In the genomic region with DNA sequence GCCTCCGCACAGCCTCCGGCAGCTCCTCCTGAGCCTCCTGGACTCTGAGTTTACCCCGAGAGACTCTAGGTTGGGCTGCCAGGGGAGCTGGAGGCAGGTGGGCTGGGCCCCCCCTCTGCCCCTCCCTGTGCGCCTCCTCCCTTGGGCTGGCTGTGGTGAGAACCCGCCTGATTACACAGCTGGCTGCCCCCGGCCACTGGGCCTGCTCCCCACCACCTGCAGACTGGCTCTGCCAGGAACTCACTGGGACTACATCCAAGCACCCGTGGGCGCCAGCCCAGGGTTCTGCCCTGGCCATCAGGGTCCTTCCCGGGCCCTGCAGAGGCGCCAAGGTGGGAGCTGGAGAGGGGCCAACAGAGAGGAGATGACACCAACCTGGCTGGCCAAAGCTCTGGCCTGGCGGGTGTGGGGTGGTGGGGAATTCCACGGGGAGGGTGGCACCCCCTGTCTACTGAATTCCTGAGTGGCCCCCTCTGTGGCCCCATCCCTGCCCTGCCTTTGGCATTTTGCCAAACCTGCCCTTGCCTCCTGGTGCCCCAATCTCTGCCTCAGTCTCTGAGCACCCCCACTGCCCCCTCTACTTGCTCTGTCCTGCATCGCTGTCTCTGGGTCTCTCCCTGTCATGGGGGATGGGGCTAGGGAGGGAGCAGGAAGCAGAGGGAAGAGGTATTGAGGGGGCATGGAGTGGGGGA, we compare ENCODE assay signal across 1 cellular context.
TF ChIP-seq lines count a peak whose summit lies in the region.

No MANE protein-coding gene starts in this region.

TF ChIP-seq in H1, 55 proteins besides CTCF, POLR2A, EP300 and RAD21:
- TF ChIP-seq RBBP5 (IDR thresholded peaks at IDR 0.05; ENCODE audit: borderline replicate concordance, low read depth, low read length) (no peak), BCL11A (IDR thresholded peaks at IDR 0.05; ENCODE audit: low read depth in 2 of 2, low read length in 2 of 2) (no peak), EZH2 (IDR thresholded peaks at IDR 0.05; ENCODE audit: low read depth, low read length, severe bottlenecking) (no peak), POU5F1 (IDR thresholded peaks at IDR 0.05; ENCODE audit: low read depth, low read length) (no peak), ASH2L (IDR thresholded peaks at IDR 0.05; ENCODE audit: low read length) (no peak), CHD2 (IDR thresholded peaks at IDR 0.05; ENCODE audit: low read length) (no peak), TBP (IDR thresholded peaks at IDR 0.05; ENCODE audit: low read depth, low read length) (no peak), GABPA (IDR thresholded peaks at IDR 0.05; ENCODE audit: borderline replicate concordance, insufficient read depth, low read length) (no peak), SUZ12 (IDR thresholded peaks at IDR 0.05; ENCODE audit: low read length) (no peak), SIRT6 (IDR thresholded peaks at IDR 0.05; ENCODE audit: low read length) (no peak), CHD1 (IDR thresholded peaks at IDR 0.05; ENCODE audit: low read depth, low read length) (no peak)
- TF ChIP-seq, protein P1, sequence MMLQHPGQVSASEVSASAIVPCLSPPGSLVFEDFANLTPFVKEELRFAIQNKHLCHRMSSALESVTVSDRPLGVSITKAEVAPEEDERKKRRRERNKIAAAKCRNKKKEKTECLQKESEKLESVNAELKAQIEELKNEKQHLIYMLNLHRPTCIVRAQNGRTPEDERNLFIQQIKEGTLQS (IDR thresholded peaks at IDR 0.05; ENCODE audit: insufficient read depth, low read depth, low read length): no peak
